Comparison of ENCODE assay signal across 1 cellular context in the genomic region with DNA sequence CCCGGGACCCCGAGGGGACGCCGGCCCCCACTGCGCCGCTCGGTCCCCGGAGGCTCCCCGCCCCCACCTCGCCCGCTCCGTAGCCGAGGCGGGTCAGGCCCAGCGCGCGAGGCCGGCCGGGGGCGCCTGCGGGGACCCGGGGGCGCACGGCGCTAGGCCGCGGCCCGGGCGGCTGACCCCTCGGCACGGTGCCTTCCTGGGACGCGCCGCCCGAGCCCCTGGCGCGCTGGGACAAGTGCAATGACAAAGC.
A peak's percentile ranks its signal among the peaks of the same experiment; 100 is the strongest.
TF ChIP-seq lines count a peak whose summit lies in the region.

No MANE protein-coding gene starts in this region.

TF ChIP-seq in K562, 482 proteins besides CTCF, POLR2A, EP300 and RAD21 (continued from another document and continues in another):
- TF ChIP-seq, protein P1, sequence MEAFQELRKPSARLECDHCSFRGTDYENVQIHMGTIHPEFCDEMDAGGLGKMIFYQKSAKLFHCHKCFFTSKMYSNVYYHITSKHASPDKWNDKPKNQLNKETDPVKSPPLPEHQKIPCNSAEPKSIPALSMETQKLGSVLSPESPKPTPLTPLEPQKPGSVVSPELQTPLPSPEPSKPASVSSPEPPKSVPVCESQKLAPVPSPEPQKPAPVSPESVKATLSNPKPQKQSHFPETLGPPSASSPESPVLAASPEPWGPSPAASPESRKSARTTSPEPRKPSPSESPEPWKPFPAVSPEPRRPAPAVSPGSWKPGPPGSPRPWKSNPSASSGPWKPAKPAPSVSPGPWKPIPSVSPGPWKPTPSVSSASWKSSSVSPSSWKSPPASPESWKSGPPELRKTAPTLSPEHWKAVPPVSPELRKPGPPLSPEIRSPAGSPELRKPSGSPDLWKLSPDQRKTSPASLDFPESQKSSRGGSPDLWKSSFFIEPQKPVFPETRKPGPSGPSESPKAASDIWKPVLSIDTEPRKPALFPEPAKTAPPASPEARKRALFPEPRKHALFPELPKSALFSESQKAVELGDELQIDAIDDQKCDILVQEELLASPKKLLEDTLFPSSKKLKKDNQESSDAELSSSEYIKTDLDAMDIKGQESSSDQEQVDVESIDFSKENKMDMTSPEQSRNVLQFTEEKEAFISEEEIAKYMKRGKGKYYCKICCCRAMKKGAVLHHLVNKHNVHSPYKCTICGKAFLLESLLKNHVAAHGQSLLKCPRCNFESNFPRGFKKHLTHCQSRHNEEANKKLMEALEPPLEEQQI (IDR thresholded peaks at IDR 0.05) = no peak
- TF ChIP-seq SUPT5H (IDR thresholded peaks at IDR 0.05) (no peak), ARNT (IDR thresholded peaks at IDR 0.05) (no peak), PTBP1 (IDR thresholded peaks at IDR 0.05; ENCODE audit: low read depth, low read length) (no peak), CHD1 (IDR thresholded peaks at IDR 0.05; ENCODE audit: low read length) (peak; percentile 8), ZNF583 (CRISPR knock-in tag; IDR thresholded peaks at IDR 0.05) (no peak), NFYB (IDR thresholded peaks at IDR 0.05; ENCODE audit: extremely low read depth, insufficient read length) (no peak), ZNF785 (CRISPR knock-in tag; IDR thresholded peaks at IDR 0.05) (no peak), RB1 (IDR thresholded peaks at IDR 0.05; ENCODE audit: low read depth) (peak; percentile 31; the same call in 1 of the 2 replicates), DIDO1 (tag; IDR thresholded peaks at IDR 0.05; ENCODE audit: low read depth) (no peak), ZBTB17 (CRISPR knock-in tag; IDR thresholded peaks at IDR 0.05) (no peak), GABPA (tag; conservative IDR thresholded peaks at IDR 0.05; ENCODE audit: low read depth) (peak; percentile 45), GATAD2B (IDR thresholded peaks at IDR 0.05; ENCODE audit: borderline replicate concordance) (peak; percentile 74), ZNF695 (CRISPR knock-in tag; IDR thresholded peaks at IDR 0.05) (no peak), ARID1B (IDR thresholded peaks at IDR 0.05) (no peak), XRCC3 (IDR thresholded peaks at IDR 0.05) (no peak), E2F3 (CRISPR knock-in tag; IDR thresholded peaks at IDR 0.05) (no peak), CHD4 (IDR thresholded peaks at IDR 0.05; ENCODE audit: insufficient read depth, insufficient replicate concordance, low read depth, low read length, poor library complexity, severe bottlenecking) (no peak), ERF (CRISPR knock-in tag; IDR thresholded peaks at IDR 0.05) (no peak), RBM15 (IDR thresholded peaks at IDR 0.05; ENCODE audit: insufficient read depth, low read length) (no peak), IFI16 (CRISPR knock-in tag; IDR thresholded peaks at IDR 0.05) (no peak), POLR2AphosphoS5 (IDR thresholded peaks at IDR 0.05; ENCODE audit: control insufficient read depth, insufficient read depth, low read depth, low read length) (no peak), ETV1 (tag; conservative IDR thresholded peaks at IDR 0.05; ENCODE audit: low read depth) (no peak), PURB (CRISPR knock-in tag; IDR thresholded peaks at IDR 0.05; ENCODE audit: low read depth) (no peak), ZFX (CRISPR knock-in tag; IDR thresholded peaks at IDR 0.05) (peak; percentile 53), ZNF282 (CRISPR knock-in tag; IDR thresholded peaks at IDR 0.05) (no peak), HMGN3 (IDR thresholded peaks at IDR 0.05; ENCODE audit: borderline replicate concordance, extremely low read depth, insufficient read length, low read depth, low read length) (peak; percentile 52), ZC3H8 (IDR thresholded peaks at IDR 0.05) (no peak), RBFOX2 (IDR thresholded peaks at IDR 0.05; ENCODE audit: low read depth, low read length) (peak; percentile 20; the same call in 1 of the 2 replicates), ZNF239 (CRISPR knock-in tag; IDR thresholded peaks at IDR 0.05) (no peak), ZNF76 (CRISPR knock-in tag; IDR thresholded peaks at IDR 0.05; ENCODE audit: borderline replicate concordance) (no peak), ZNF347 (CRISPR knock-in tag; IDR thresholded peaks at IDR 0.05; ENCODE audit: low read depth) (no peak), SRSF9 (IDR thresholded peaks at IDR 0.05; ENCODE audit: borderline replicate concordance, low read depth, low read length) (no peak), ZNF212 (CRISPR knock-in tag; IDR thresholded peaks at IDR 0.05) (no peak), NFE2L1 (tag; IDR thresholded peaks at IDR 0.05; ENCODE audit: borderline replicate concordance, low read depth) (no peak), ZNF644 (tag; IDR thresholded peaks at IDR 0.05; ENCODE audit: low read depth) (no peak), ZNF79 (CRISPR knock-in tag; IDR thresholded peaks at IDR 0.05; ENCODE audit: low read depth) (no peak), GATA2 (CRISPR knock-in tag; IDR thresholded peaks at IDR 0.05) (no peak), NR2C2 (CRISPR knock-in tag; IDR thresholded peaks at IDR 0.05) (no peak), NR2C2 (tag; IDR thresholded peaks at IDR 0.05) (peak; percentile 78; the same call in 1 of the 2 replicates)
- TF ChIP-seq, protein P2, sequence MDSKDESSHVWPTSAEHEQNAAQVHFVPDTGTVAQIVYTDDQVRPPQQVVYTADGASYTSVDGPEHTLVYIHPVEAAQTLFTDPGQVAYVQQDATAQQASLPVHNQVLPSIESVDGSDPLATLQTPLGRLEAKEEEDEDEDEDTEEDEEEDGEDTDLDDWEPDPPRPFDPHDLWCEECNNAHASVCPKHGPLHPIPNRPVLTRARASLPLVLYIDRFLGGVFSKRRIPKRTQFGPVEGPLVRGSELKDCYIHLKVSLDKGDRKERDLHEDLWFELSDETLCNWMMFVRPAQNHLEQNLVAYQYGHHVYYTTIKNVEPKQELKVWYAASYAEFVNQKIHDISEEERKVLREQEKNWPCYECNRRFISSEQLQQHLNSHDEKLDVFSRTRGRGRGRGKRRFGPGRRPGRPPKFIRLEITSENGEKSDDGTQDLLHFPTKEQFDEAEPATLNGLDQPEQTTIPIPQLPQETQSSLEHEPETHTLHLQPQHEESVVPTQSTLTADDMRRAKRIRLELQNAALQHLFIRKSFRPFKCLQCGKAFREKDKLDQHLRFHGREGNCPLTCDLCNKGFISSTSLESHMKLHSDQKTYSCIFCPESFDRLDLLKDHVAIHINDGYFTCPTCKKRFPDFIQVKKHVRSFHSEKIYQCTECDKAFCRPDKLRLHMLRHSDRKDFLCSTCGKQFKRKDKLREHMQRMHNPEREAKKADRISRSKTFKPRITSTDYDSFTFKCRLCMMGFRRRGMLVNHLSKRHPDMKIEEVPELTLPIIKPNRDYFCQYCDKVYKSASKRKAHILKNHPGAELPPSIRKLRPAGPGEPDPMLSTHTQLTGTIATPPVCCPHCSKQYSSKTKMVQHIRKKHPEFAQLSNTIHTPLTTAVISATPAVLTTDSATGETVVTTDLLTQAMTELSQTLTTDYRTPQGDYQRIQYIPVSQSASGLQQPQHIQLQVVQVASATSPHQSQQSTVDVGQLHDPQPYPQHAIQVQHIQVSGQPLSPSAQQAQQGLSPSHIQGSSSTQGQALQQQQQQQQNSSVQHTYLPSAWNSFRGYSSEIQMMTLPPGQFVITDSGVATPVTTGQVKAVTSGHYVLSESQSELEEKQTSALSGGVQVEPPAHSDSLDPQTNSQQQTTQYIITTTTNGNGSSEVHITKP (IDR thresholded peaks at IDR 0.05; ENCODE audit: partially characterized antibody) = no peak
- TF ChIP-seq, protein P3, sequence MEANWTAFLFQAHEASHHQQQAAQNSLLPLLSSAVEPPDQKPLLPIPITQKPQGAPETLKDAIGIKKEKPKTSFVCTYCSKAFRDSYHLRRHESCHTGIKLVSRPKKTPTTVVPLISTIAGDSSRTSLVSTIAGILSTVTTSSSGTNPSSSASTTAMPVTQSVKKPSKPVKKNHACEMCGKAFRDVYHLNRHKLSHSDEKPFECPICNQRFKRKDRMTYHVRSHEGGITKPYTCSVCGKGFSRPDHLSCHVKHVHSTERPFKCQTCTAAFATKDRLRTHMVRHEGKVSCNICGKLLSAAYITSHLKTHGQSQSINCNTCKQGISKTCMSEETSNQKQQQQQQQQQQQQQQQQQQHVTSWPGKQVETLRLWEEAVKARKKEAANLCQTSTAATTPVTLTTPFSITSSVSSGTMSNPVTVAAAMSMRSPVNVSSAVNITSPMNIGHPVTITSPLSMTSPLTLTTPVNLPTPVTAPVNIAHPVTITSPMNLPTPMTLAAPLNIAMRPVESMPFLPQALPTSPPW (CRISPR knock-in tag; IDR thresholded peaks at IDR 0.05) = peak; percentile 38
- TF ChIP-seq, protein P4, sequence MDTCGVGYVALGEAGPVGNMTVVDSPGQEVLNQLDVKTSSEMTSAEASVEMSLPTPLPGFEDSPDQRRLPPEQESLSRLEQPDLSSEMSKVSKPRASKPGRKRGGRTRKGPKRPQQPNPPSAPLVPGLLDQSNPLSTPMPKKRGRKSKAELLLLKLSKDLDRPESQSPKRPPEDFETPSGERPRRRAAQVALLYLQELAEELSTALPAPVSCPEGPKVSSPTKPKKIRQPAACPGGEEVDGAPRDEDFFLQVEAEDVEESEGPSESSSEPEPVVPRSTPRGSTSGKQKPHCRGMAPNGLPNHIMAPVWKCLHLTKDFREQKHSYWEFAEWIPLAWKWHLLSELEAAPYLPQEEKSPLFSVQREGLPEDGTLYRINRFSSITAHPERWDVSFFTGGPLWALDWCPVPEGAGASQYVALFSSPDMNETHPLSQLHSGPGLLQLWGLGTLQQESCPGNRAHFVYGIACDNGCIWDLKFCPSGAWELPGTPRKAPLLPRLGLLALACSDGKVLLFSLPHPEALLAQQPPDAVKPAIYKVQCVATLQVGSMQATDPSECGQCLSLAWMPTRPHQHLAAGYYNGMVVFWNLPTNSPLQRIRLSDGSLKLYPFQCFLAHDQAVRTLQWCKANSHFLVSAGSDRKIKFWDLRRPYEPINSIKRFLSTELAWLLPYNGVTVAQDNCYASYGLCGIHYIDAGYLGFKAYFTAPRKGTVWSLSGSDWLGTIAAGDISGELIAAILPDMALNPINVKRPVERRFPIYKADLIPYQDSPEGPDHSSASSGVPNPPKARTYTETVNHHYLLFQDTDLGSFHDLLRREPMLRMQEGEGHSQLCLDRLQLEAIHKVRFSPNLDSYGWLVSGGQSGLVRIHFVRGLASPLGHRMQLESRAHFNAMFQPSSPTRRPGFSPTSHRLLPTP (IDR thresholded peaks at IDR 0.05; ENCODE audit: borderline replicate concordance, extremely low read depth, insufficient read length) = no peak
- TF ChIP-seq, protein P5, sequence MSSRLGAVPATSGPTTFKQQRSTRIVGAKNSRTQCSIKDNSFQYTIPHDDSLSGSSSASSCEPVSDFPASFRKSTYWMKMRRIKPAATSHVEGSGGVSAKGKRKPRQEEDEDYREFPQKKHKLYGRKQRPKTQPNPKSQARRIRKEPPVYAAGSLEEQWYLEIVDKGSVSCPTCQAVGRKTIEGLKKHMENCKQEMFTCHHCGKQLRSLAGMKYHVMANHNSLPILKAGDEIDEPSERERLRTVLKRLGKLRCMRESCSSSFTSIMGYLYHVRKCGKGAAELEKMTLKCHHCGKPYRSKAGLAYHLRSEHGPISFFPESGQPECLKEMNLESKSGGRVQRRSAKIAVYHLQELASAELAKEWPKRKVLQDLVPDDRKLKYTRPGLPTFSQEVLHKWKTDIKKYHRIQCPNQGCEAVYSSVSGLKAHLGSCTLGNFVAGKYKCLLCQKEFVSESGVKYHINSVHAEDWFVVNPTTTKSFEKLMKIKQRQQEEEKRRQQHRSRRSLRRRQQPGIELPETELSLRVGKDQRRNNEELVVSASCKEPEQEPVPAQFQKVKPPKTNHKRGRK (tag; IDR thresholded peaks at IDR 0.05) = no peak
- TF ChIP-seq, protein P6, sequence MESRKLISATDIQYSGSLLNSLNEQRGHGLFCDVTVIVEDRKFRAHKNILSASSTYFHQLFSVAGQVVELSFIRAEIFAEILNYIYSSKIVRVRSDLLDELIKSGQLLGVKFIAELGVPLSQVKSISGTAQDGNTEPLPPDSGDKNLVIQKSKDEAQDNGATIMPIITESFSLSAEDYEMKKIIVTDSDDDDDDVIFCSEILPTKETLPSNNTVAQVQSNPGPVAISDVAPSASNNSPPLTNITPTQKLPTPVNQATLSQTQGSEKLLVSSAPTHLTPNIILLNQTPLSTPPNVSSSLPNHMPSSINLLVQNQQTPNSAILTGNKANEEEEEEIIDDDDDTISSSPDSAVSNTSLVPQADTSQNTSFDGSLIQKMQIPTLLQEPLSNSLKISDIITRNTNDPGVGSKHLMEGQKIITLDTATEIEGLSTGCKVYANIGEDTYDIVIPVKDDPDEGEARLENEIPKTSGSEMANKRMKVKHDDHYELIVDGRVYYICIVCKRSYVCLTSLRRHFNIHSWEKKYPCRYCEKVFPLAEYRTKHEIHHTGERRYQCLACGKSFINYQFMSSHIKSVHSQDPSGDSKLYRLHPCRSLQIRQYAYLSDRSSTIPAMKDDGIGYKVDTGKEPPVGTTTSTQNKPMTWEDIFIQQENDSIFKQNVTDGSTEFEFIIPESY (CRISPR knock-in tag; IDR thresholded peaks at IDR 0.05) = no peak
- TF ChIP-seq, protein P7, sequence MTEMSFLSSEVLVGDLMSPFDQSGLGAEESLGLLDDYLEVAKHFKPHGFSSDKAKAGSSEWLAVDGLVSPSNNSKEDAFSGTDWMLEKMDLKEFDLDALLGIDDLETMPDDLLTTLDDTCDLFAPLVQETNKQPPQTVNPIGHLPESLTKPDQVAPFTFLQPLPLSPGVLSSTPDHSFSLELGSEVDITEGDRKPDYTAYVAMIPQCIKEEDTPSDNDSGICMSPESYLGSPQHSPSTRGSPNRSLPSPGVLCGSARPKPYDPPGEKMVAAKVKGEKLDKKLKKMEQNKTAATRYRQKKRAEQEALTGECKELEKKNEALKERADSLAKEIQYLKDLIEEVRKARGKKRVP (CRISPR knock-in tag; IDR thresholded peaks at IDR 0.05) = no peak
- TF ChIP-seq, protein P8, sequence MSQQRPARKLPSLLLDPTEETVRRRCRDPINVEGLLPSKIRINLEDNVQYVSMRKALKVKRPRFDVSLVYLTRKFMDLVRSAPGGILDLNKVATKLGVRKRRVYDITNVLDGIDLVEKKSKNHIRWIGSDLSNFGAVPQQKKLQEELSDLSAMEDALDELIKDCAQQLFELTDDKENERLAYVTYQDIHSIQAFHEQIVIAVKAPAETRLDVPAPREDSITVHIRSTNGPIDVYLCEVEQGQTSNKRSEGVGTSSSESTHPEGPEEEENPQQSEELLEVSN (IDR thresholded peaks at IDR 0.05; ENCODE audit: borderline replicate concordance in 1 of 2, extremely low read depth in 1 of 2, insufficient read depth in 1 of 2, insufficient read length in 1 of 2, low read depth in 1 of 2, low read length in 1 of 2, poor library complexity in 1 of 2, severe bottlenecking in 1 of 2) = peak in 1 of 2 experiments; percentile 60
- TF ChIP-seq, protein P9, sequence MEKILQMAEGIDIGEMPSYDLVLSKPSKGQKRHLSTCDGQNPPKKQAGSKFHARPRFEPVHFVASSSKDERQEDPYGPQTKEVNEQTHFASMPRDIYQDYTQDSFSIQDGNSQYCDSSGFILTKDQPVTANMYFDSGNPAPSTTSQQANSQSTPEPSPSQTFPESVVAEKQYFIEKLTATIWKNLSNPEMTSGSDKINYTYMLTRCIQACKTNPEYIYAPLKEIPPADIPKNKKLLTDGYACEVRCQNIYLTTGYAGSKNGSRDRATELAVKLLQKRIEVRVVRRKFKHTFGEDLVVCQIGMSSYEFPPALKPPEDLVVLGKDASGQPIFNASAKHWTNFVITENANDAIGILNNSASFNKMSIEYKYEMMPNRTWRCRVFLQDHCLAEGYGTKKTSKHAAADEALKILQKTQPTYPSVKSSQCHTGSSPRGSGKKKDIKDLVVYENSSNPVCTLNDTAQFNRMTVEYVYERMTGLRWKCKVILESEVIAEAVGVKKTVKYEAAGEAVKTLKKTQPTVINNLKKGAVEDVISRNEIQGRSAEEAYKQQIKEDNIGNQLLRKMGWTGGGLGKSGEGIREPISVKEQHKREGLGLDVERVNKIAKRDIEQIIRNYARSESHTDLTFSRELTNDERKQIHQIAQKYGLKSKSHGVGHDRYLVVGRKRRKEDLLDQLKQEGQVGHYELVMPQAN (IDR thresholded peaks at IDR 0.05; ENCODE audit: borderline replicate concordance) = no peak
